27 cellular contexts compared by ENCODE assay signal in genomic region chr10:33974976-33975478, GRCh38.
"Had no signal": no experiment of that assay in that cellular context is flagged by ENCODE, and none has a peak within 500 bp of the region (broad histone marks: within the 10 kb centered on the region; RNA-seq: fewer than 3 reads in every experiment).

No MANE protein-coding gene starts in this region.

- H3K4me1 ChIP-seq: left lung, lower lobe of right lung, neural progenitor cell, right atrium auricular region, right lobe of liver, stomach, testis, thyroid gland, transverse colon, upper lobe of left lung, vagina had no signal

- H3K4me3 ChIP-seq: left lung, lower lobe of right lung, neural progenitor cell, right atrium auricular region, right lobe of liver, smooth muscle cell, stomach, testis, thyroid gland, transverse colon, upper lobe of left lung, vagina had no signal

- DNase-seq: hypothalamus; immature natural killer cell; kidney; left colon; left lung; lower lobe of right lung; mesendoderm; naive B cell; natural killer cell; nephron progenitor cell; occipital lobe; right lobe of liver; stimulated activated CD4-positive, alpha-beta T cell treated with anti-CD3 and anti-CD28 coated beads, Interleukin-1b, Interleukin-23, amount 100 ng/mL, for 48 hours; stimulated activated CD4-positive, alpha-beta T cell treated with anti-CD3 and anti-CD28 coated beads, Interleukin-2, amount 100 ng/mL, for 48 hours; stimulated activated naive B cell treated with anti-CD40 and anti-IgM and Interleukin-4, amounts not matched to agents 10 μg/mL and 1 μg/mL and 100 μg/mL, for 72 hours; stimulated activated naive CD8-positive, alpha-beta T cell treated with anti-CD3 and anti-CD28 coated beads, Interleukin-15, Interleukin-2, amounts not matched to agents 100 U/mL and 50 U/mL, for 24 hours; stomach; testis; thyroid gland; transverse colon; upper lobe of left lung had no signal

- H3K9me3 ChIP-seq: lower lobe of right lung, neutrophil, right atrium auricular region, right lobe of liver, stomach, testis, thyroid gland, transverse colon, upper lobe of left lung, vagina had no signal

- H3K36me3 ChIP-seq: left lung, lower lobe of right lung, neural progenitor cell, neutrophil, right atrium auricular region, right lobe of liver, stomach, thyroid gland, transverse colon, upper lobe of left lung, vagina had no signal

- FAIRE-seq: islet of Langerhans, kidney had no signal

- H3K27me3 ChIP-seq: left lung, neural progenitor cell, neutrophil, right atrium auricular region, right lobe of liver, stomach, testis, thyroid gland, transverse colon, upper lobe of left lung, vagina had no signal

- ATAC-seq: left colon; left lung; lower lobe of right lung; natural killer cell; right lobe of liver; stimulated activated naive B cell treated with anti-CD40 and anti-IgM and Interleukin-4, amounts not matched to agents 10 μg/mL and 1 μg/mL and 100 μg/mL, for 72 hours; stimulated activated naive CD8-positive, alpha-beta T cell treated with anti-CD3 and anti-CD28 coated beads, Interleukin-15, Interleukin-2, amounts not matched to agents 100 U/mL and 50 U/mL, for 24 hours had no signal

- H3K27ac ChIP-seq: left lung, lower lobe of right lung, neural progenitor cell, neutrophil, right atrium auricular region, right lobe of liver, stomach, testis, thyroid gland, transverse colon, upper lobe of left lung, vagina had no signal
